1 cellular context compared by ENCODE assay signal in genomic region chr1:32724678-32725594, GRCh38.
TF ChIP-seq lines count a peak whose summit lies in the region.

No MANE protein-coding gene starts in this region.

TF ChIP-seq in K562, 482 proteins besides CTCF, POLR2A, EP300 and RAD21 (continued from another document and continues in another):
- TF ChIP-seq, protein P1, sequence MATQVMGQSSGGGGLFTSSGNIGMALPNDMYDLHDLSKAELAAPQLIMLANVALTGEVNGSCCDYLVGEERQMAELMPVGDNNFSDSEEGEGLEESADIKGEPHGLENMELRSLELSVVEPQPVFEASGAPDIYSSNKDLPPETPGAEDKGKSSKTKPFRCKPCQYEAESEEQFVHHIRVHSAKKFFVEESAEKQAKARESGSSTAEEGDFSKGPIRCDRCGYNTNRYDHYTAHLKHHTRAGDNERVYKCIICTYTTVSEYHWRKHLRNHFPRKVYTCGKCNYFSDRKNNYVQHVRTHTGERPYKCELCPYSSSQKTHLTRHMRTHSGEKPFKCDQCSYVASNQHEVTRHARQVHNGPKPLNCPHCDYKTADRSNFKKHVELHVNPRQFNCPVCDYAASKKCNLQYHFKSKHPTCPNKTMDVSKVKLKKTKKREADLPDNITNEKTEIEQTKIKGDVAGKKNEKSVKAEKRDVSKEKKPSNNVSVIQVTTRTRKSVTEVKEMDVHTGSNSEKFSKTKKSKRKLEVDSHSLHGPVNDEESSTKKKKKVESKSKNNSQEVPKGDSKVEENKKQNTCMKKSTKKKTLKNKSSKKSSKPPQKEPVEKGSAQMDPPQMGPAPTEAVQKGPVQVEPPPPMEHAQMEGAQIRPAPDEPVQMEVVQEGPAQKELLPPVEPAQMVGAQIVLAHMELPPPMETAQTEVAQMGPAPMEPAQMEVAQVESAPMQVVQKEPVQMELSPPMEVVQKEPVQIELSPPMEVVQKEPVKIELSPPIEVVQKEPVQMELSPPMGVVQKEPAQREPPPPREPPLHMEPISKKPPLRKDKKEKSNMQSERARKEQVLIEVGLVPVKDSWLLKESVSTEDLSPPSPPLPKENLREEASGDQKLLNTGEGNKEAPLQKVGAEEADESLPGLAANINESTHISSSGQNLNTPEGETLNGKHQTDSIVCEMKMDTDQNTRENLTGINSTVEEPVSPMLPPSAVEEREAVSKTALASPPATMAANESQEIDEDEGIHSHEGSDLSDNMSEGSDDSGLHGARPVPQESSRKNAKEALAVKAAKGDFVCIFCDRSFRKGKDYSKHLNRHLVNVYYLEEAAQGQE (CRISPR knock-in tag; IDR thresholded peaks at IDR 0.05; ENCODE audit: low read depth), result peak; percentile 24; the same call in 1 of the 2 replicates
- TF ChIP-seq RBM34 (IDR thresholded peaks at IDR 0.05; ENCODE audit: borderline replicate concordance, insufficient read depth, low read length), result no peak
- TF ChIP-seq SMARCA5 (IDR thresholded peaks at IDR 0.05), result 0 out of 2 replicates have a peak, but pooled peaks have one; percentile 34
- TF ChIP-seq ZNF384 (IDR thresholded peaks at IDR 0.05; ENCODE audit: low read depth, low read length), result 0 out of 2 replicates have a peak, but pooled peaks have one; percentile 30
- no peak for TF ChIP-seq RBM15 (IDR thresholded peaks at IDR 0.05; ENCODE audit: insufficient read depth, low read length)
- TF ChIP-seq, protein P2, sequence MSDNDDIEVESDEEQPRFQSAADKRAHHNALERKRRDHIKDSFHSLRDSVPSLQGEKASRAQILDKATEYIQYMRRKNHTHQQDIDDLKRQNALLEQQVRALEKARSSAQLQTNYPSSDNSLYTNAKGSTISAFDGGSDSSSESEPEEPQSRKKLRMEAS (CRISPR knock-in tag; IDR thresholded peaks at IDR 0.05), result peak; percentile 10; the same call in 1 of the 2 replicates
- peak; percentile 90 for TF ChIP-seq SP1 (CRISPR knock-in tag; IDR thresholded peaks at IDR 0.05)
- TF ChIP-seq, protein P3, sequence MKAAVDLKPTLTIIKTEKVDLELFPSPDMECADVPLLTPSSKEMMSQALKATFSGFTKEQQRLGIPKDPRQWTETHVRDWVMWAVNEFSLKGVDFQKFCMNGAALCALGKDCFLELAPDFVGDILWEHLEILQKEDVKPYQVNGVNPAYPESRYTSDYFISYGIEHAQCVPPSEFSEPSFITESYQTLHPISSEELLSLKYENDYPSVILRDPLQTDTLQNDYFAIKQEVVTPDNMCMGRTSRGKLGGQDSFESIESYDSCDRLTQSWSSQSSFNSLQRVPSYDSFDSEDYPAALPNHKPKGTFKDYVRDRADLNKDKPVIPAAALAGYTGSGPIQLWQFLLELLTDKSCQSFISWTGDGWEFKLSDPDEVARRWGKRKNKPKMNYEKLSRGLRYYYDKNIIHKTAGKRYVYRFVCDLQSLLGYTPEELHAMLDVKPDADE (conservative IDR thresholded peaks at IDR 0.05; ENCODE audit: control insufficient read depth, low read depth, low read length), result no peak
- TF ChIP-seq NUFIP1 (IDR thresholded peaks at IDR 0.05; ENCODE audit: partially characterized antibody), result peak; percentile 9
- TF ChIP-seq TAF9B (IDR thresholded peaks at IDR 0.05; ENCODE audit: partially characterized antibody), result peak; percentile 99
- peak; percentile 87 for TF ChIP-seq RNF2 (IDR thresholded peaks at IDR 0.05)
- peak; percentile 75; the same call in 1 of the 2 replicates for TF ChIP-seq MBD2 (IDR thresholded peaks at IDR 0.05; ENCODE audit: borderline replicate concordance, low read depth)
- no peak for TF ChIP-seq NR0B1 (IDR thresholded peaks at IDR 0.05; ENCODE audit: partially characterized antibody)
- peak; percentile 78 for TF ChIP-seq ATF7 (IDR thresholded peaks at IDR 0.05)
- TF ChIP-seq SP2 (IDR thresholded peaks at IDR 0.05; ENCODE audit: extremely low read depth, low read depth, low read length, poor library complexity, severe bottlenecking), result no peak
- TF ChIP-seq MTA1 (IDR thresholded peaks at IDR 0.05; ENCODE audit: borderline replicate concordance), result peak; percentile 73; the same call in 1 of the 2 replicates
- peak in 1 of 2 experiments; percentile 72; a peak in 2 of 4 replicates for TF ChIP-seq TEAD1 (CRISPR knock-in tag; IDR thresholded peaks at IDR 0.05)
- TF ChIP-seq NR4A1 (CRISPR knock-in tag; IDR thresholded peaks at IDR 0.05), result no peak
- peak; percentile 55; the same call in 1 of the 2 replicates for TF ChIP-seq NR4A1 (tag; IDR thresholded peaks at IDR 0.05)
- 0 out of 2 replicates have a peak, but pooled peaks have one; percentile 9 for TF ChIP-seq OTX1 (CRISPR knock-in tag; IDR thresholded peaks at IDR 0.05)
- peak; percentile 100 for TF ChIP-seq C11orf30 (IDR thresholded peaks at IDR 0.05; ENCODE audit: low read depth)
- TF ChIP-seq ATF1 (CRISPR knock-in tag; IDR thresholded peaks at IDR 0.05), result no peak
- peak; percentile 67 for TF ChIP-seq ATF1 (tag; IDR thresholded peaks at IDR 0.05)
- peak; percentile 73 for TF ChIP-seq MYC (IDR thresholded peaks at IDR 0.05; ENCODE audit: low read depth, low read length)
- TF ChIP-seq MYC (CRISPR knock-in tag; IDR thresholded peaks at IDR 0.05; ENCODE audit: borderline replicate concordance, low read depth), result no peak
- no peak for TF ChIP-seq ZNF695 (CRISPR knock-in tag; IDR thresholded peaks at IDR 0.05)
- TF ChIP-seq MAFF (IDR thresholded peaks at IDR 0.05; ENCODE audit: low read length), result peak; percentile 98
- no peak for TF ChIP-seq BCLAF1 (IDR thresholded peaks at IDR 0.05; ENCODE audit: borderline replicate concordance in 1 of 2, control insufficient read depth in 1 of 2, low read depth in 2 of 2, low read length in 1 of 2)
- TF ChIP-seq ZNF174 (CRISPR knock-in tag; IDR thresholded peaks at IDR 0.05), result no peak
- peak; percentile 42 for TF ChIP-seq MEIS2 (IDR thresholded peaks at IDR 0.05; ENCODE audit: partially characterized antibody)
- TF ChIP-seq SPI1 (IDR thresholded peaks at IDR 0.05; ENCODE audit: borderline replicate concordance, low read depth, low read length), result 0 out of 2 replicates have a peak, but pooled peaks have one; percentile 59
- peak; percentile 33 for TF ChIP-seq CC2D1A (IDR thresholded peaks at IDR 0.05)
- TF ChIP-seq DPF2 (IDR thresholded peaks at IDR 0.05), result peak; percentile 98
- peak; percentile 90 for TF ChIP-seq SMARCC2 (IDR thresholded peaks at IDR 0.05; ENCODE audit: low read depth)
- no peak for TF ChIP-seq CEBPG (CRISPR knock-in tag; IDR thresholded peaks at IDR 0.05)
- TF ChIP-seq CEBPG (tag; conservative IDR thresholded peaks at IDR 0.05 in 1 of 2, IDR thresholded peaks at IDR 0.05 in 1 of 2), result no peak
- TF ChIP-seq, protein P4, sequence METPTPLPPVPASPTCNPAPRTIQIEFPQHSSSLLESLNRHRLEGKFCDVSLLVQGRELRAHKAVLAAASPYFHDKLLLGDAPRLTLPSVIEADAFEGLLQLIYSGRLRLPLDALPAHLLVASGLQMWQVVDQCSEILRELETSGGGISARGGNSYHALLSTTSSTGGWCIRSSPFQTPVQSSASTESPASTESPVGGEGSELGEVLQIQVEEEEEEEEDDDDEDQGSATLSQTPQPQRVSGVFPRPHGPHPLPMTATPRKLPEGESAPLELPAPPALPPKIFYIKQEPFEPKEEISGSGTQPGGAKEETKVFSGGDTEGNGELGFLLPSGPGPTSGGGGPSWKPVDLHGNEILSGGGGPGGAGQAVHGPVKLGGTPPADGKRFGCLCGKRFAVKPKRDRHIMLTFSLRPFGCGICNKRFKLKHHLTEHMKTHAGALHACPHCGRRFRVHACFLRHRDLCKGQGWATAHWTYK (CRISPR knock-in tag; IDR thresholded peaks at IDR 0.05), result peak; percentile 46; the same call in 1 of the 2 replicates
- TF ChIP-seq ELK1 (CRISPR knock-in tag; IDR thresholded peaks at IDR 0.05), result no peak
- TF ChIP-seq SMAD3 (CRISPR knock-in tag; conservative IDR thresholded peaks at IDR 0.05), result peak; percentile 53; the same call in 1 of the 2 replicates
- TF ChIP-seq WHSC1 (IDR thresholded peaks at IDR 0.05; ENCODE audit: low read length), result peak; percentile 11
- TF ChIP-seq, protein P5, sequence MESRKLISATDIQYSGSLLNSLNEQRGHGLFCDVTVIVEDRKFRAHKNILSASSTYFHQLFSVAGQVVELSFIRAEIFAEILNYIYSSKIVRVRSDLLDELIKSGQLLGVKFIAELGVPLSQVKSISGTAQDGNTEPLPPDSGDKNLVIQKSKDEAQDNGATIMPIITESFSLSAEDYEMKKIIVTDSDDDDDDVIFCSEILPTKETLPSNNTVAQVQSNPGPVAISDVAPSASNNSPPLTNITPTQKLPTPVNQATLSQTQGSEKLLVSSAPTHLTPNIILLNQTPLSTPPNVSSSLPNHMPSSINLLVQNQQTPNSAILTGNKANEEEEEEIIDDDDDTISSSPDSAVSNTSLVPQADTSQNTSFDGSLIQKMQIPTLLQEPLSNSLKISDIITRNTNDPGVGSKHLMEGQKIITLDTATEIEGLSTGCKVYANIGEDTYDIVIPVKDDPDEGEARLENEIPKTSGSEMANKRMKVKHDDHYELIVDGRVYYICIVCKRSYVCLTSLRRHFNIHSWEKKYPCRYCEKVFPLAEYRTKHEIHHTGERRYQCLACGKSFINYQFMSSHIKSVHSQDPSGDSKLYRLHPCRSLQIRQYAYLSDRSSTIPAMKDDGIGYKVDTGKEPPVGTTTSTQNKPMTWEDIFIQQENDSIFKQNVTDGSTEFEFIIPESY (CRISPR knock-in tag; IDR thresholded peaks at IDR 0.05), result 0 out of 2 replicates have a peak, but pooled peaks have one; percentile 38
- no peak for TF ChIP-seq ELF2 (CRISPR knock-in tag; IDR thresholded peaks at IDR 0.05)
- TF ChIP-seq SIN3A (IDR thresholded peaks at IDR 0.05; ENCODE audit: borderline replicate concordance in 2 of 2, control insufficient read depth in 1 of 2, low read depth in 2 of 2, low read length in 2 of 2), result peak in 1 of 2 experiments; percentile 49; a peak in 1 of 4 replicates
- peak; percentile 67; the same call in 1 of the 2 replicates for TF ChIP-seq ZNF589 (CRISPR knock-in tag; IDR thresholded peaks at IDR 0.05; ENCODE audit: low read depth)
- TF ChIP-seq, protein P6, sequence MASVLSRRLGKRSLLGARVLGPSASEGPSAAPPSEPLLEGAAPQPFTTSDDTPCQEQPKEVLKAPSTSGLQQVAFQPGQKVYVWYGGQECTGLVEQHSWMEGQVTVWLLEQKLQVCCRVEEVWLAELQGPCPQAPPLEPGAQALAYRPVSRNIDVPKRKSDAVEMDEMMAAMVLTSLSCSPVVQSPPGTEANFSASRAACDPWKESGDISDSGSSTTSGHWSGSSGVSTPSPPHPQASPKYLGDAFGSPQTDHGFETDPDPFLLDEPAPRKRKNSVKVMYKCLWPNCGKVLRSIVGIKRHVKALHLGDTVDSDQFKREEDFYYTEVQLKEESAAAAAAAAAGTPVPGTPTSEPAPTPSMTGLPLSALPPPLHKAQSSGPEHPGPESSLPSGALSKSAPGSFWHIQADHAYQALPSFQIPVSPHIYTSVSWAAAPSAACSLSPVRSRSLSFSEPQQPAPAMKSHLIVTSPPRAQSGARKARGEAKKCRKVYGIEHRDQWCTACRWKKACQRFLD (CRISPR knock-in tag; IDR thresholded peaks at IDR 0.05), result peak; percentile 77
- TF ChIP-seq MAFK (IDR thresholded peaks at IDR 0.05; ENCODE audit: low read length), result peak; percentile 98
- no peak for TF ChIP-seq ZNF197 (CRISPR knock-in tag; IDR thresholded peaks at IDR 0.05; ENCODE audit: low read depth)
- peak; percentile 44; the same call in 1 of the 2 replicates for TF ChIP-seq ZNF239 (CRISPR knock-in tag; IDR thresholded peaks at IDR 0.05)
- TF ChIP-seq SOX6 (IDR thresholded peaks at IDR 0.05), result peak; percentile 73; the same call in 1 of the 2 replicates
- no peak for TF ChIP-seq GTF2A2 (tag; IDR thresholded peaks at IDR 0.05)
- no peak for TF ChIP-seq GTF2E2 (tag; IDR thresholded peaks at IDR 0.05)
- TF ChIP-seq NCOA1 (IDR thresholded peaks at IDR 0.05; ENCODE audit: low read depth), result peak; percentile 81; the same call in 1 of the 2 replicates
- no peak for TF ChIP-seq HMGN3 (IDR thresholded peaks at IDR 0.05; ENCODE audit: borderline replicate concordance, extremely low read depth, insufficient read length, low read depth, low read length)
- peak; percentile 68; the same call in 1 of the 2 replicates for TF ChIP-seq DMBX1 (CRISPR knock-in tag; IDR thresholded peaks at IDR 0.05; ENCODE audit: borderline replicate concordance)
- TF ChIP-seq NFRKB (IDR thresholded peaks at IDR 0.05; ENCODE audit: low read depth), result peak; percentile 7
- TF ChIP-seq RBBP5 (IDR thresholded peaks at IDR 0.05; ENCODE audit: borderline replicate concordance, insufficient read depth, low read length, poor library complexity, severe bottlenecking), result peak; percentile 34
- peak; percentile 91 for TF ChIP-seq FOSL1 (tag; conservative IDR thresholded peaks at IDR 0.05)
- TF ChIP-seq SMARCA4 (IDR thresholded peaks at IDR 0.05), result peak; percentile 97
- peak in 1 of 2 experiments; percentile 84; a peak in 2 of 4 replicates for TF ChIP-seq HDAC1 (IDR thresholded peaks at IDR 0.05)
